ENCODE assay signal across 28 cellular contexts in the genomic region with DNA sequence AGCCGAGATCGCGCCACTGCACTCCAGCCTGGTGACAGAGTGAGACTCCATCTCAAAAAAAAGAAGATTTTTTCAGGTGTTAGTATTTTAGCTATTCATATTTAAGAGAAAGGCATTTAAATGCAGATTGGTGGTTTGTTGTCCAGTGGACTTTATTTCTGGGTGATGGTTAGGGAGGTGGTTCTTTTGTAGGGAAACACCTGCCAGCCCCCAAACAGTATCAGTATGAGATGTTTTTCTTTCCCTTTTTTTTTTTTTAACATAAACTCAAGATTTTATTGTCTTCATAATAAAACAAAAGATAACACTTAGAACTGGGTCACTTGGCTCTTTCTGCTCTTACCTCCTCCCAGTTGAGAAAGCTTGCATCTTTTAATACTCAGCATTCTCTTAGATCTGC.
"Had no signal": no experiment of that assay in that cellular context is flagged by ENCODE, and none has a peak within 500 bp of the region (broad histone marks: within the 10 kb centered on the region; RNA-seq: fewer than 3 reads in every experiment).

No MANE protein-coding gene starts in this region.

- H3K27me3 Mint-ChIP-seq: naive B cell; stimulated activated memory B cell treated with anti-CD40 and anti-IgM and Interleukin-4, amounts not matched to agents 10 μg/mL and 1 μg/mL and 100 μg/mL, for 72 hours; stimulated activated naive CD8-positive, alpha-beta T cell treated with anti-CD3 and anti-CD28 coated beads, Interleukin-15, Interleukin-2, amounts not matched to agents 100 ng/mL and 50 ng/mL, for 24 hours had no signal

- H3K4me3 Mint-ChIP-seq: endodermal cell; mesothelial cell of epicardium; naive B cell; stimulated activated memory B cell treated with anti-CD40 and anti-IgM and Interleukin-4, amounts not matched to agents 10 μg/mL and 1 μg/mL and 100 μg/mL, for 72 hours; stimulated activated naive CD8-positive, alpha-beta T cell treated with anti-CD3 and anti-CD28 coated beads, Interleukin-15, Interleukin-2, amounts not matched to agents 100 ng/mL and 50 ng/mL, for 24 hours had no signal

- H3K27ac ChIP-seq: epithelial cell of prostate, gastroesophageal sphincter, heart left ventricle, left lung, ovary, psoas muscle, sigmoid colon, suprapubic skin, transverse colon, upper lobe of right lung, uterus had no signal

- H3K9me3 ChIP-seq: gastroesophageal sphincter, heart left ventricle, left lung, mucosa of descending colon, ovary, psoas muscle, sigmoid colon, suprapubic skin, transverse colon, upper lobe of right lung, uterus had no signal

- H3K27ac Mint-ChIP-seq: endodermal cell; mesothelial cell of epicardium; stimulated activated memory B cell treated with anti-CD40 and anti-IgM and Interleukin-4, amounts not matched to agents 10 μg/mL and 1 μg/mL and 100 μg/mL, for 72 hours; stimulated activated naive CD8-positive, alpha-beta T cell treated with anti-CD3 and anti-CD28 coated beads, Interleukin-15, Interleukin-2, amounts not matched to agents 100 ng/mL and 50 ng/mL, for 24 hours had no signal

- H3K4me1 Mint-ChIP-seq: endodermal cell, mesothelial cell of epicardium had no signal

- ATAC-seq: esophagus mucosa; gastroesophageal sphincter; heart left ventricle; left cardiac atrium; left lung; mucosa of descending colon; psoas muscle; right cardiac atrium; stimulated activated memory B cell treated with anti-CD40 and anti-IgM and Interleukin-4, amounts not matched to agents 10 μg/mL and 1 μg/mL and 100 μg/mL, for 72 hours; upper lobe of right lung had no signal

- H3K4me1 ChIP-seq: gastroesophageal sphincter, psoas muscle, sigmoid colon, suprapubic skin, transverse colon, upper lobe of right lung, uterus had no signal

- H3K27me3 ChIP-seq: gastroesophageal sphincter, heart left ventricle, left lung, ovary, sigmoid colon, suprapubic skin, transverse colon, upper lobe of right lung, uterus had no signal

- H3K4me3 ChIP-seq: gastroesophageal sphincter, heart left ventricle, left lung, mucosa of descending colon, ovary, psoas muscle, sigmoid colon, suprapubic skin, transverse colon, upper lobe of right lung, uterus had no signal

- H3K9me3 Mint-ChIP-seq: endodermal cell; mesothelial cell of epicardium; naive B cell; stimulated activated memory B cell treated with anti-CD40 and anti-IgM and Interleukin-4, amounts not matched to agents 10 μg/mL and 1 μg/mL and 100 μg/mL, for 72 hours; stimulated activated naive CD8-positive, alpha-beta T cell treated with anti-CD3 and anti-CD28 coated beads, Interleukin-15, Interleukin-2, amounts not matched to agents 100 ng/mL and 50 ng/mL, for 24 hours had no signal

- H3K36me3 ChIP-seq: gastroesophageal sphincter, left lung, ovary, sigmoid colon, transverse colon, upper lobe of right lung, uterus had no signal

- DNase-seq: effector CD8-positive, alpha-beta T cell; endodermal cell; foreskin fibroblast; heart left ventricle; hippocampal formation; left cardiac atrium; mesenchymal stem cell; mucosa of descending colon; naive B cell; occipital lobe; ovary; posterior cingulate gyrus; psoas muscle; right cardiac atrium; sigmoid colon; stimulated activated CD4-positive, alpha-beta T cell treated with anti-CD3 and anti-CD28 coated beads, Interleukin-2, amount 100 ng/mL, for 24 hours; stimulated activated CD4-positive, alpha-beta T cell treated with anti-CD3 and anti-CD28 coated beads, Interleukin-4, amount 100 ng/mL, for 4 hours; transverse colon; upper lobe of right lung; uterus had no signal
